Comparison of ENCODE assay signal across 17 cellular contexts in the genomic region with DNA sequence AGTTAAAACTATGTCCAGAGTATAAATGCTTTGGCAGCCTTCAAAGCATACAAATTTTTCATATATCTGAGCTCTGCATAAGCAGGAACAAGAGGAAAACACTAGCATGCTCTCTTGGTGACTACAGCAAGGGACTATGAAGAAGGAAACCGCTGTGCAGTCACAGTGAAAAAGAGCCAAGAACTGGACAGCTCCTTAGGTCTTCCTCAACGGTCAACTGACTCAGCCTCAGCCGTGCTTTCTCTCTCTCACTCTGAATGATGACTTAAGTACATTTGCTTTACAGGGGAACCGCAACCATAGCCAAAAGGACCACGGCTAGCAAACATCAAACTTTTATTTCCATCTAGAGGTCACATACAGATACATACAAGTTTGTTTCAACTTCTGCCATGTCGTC.
DNase-seq lines count a peak whose midpoint lies in the region; ATAC-seq and TF ChIP-seq lines count a peak whose summit lies in the region.
"Had no signal": no experiment of that assay in that cellular context is flagged by ENCODE, and none has a peak within 500 bp of the region (broad histone marks: within the 10 kb centered on the region; RNA-seq: fewer than 3 reads in every experiment).

No MANE protein-coding gene starts in this region.

- H3K36me3 Mint-ChIP-seq in activated T-cell treated with anti-CD3 and anti-CD28 coated beads, Interleukin-2, amount 50 U/mL, for 4 hours (ENCODE audit: insufficient read depth), result peaks cover 13% of the 10 kb centered on the region

- H3K27ac ChIP-seq in osteoblast (ENCODE audit: low read depth, low read length), result peak overlapping the region; percentile 32
- H3K27ac ChIP-seq: C4-2B, Peyer's patch had no signal

- H3K79me2 ChIP-seq in osteoblast (ENCODE audit: insufficient read depth, low read length), result peaks cover 2% of the 10 kb centered on the region

- H3K4me3 Mint-ChIP-seq in activated T-cell treated with anti-CD3 and anti-CD28 coated beads, Interleukin-2, amount 50 U/mL, for 4 hours, result no peak overlapping the region
- H3K4me3 Mint-ChIP-seq: stimulated activated naive B cell treated with anti-CD40 and anti-IgM and Interleukin-4, amounts not matched to agents 10 μg/mL and 1 μg/mL and 100 μg/mL, for 72 hours had no signal

- no peak for ATAC-seq in GM18505 (IDR thresholded peaks at IDR 0.05; ENCODE audit: unreplicated experiment)
- no peak for ATAC-seq in activated T-cell treated with anti-CD3 and anti-CD28 coated beads, Interleukin-2, amount 50 U/mL, for 4 hours
- ATAC-seq: stimulated activated naive B cell treated with anti-CD40 and anti-IgM and Interleukin-4, amounts not matched to agents 10 μg/mL and 1 μg/mL and 100 μg/mL, for 72 hours had no signal

- H3K9me3 Mint-ChIP-seq in activated T-cell treated with anti-CD3 and anti-CD28 coated beads, Interleukin-2, amount 50 U/mL, for 4 hours, result no peaks in the 10 kb centered on the region
- H3K9me3 Mint-ChIP-seq: stimulated activated naive B cell treated with anti-CD40 and anti-IgM and Interleukin-4, amounts not matched to agents 10 μg/mL and 1 μg/mL and 100 μg/mL, for 72 hours had no signal

- no peaks in the 10 kb centered on the region for H3K4me1 Mint-ChIP-seq in activated T-cell treated with anti-CD3 and anti-CD28 coated beads, Interleukin-2, amount 50 U/mL, for 4 hours (ENCODE audit: low read depth)

- peaks cover 7% of the 10 kb centered on the region for H3K4me1 ChIP-seq in osteoblast (ENCODE audit: insufficient read depth, low read length)
- H3K4me1 ChIP-seq: HAP-1, Peyer's patch had no signal

- TF ChIP-seq CTCF in fibroblast of the aortic adventitia (IDR thresholded peaks at IDR 0.05; ENCODE audit: insufficient read depth, low read length) (no peak), osteoblast (IDR thresholded peaks at IDR 0.05; ENCODE audit: extremely low read depth, low read depth, low read length) (no peak)

- H3K4me2 ChIP-seq in osteoblast (ENCODE audit: insufficient read depth, low read length), result no peak overlapping the region

- TF ChIP-seq POLR2A in GM18505 (IDR thresholded peaks at IDR 0.05; ENCODE audit: borderline replicate concordance, extremely low read depth, insufficient read depth, insufficient read length), result no peak

- H3K4me3 ChIP-seq in fibroblast of the aortic adventitia (ENCODE audit: low read depth, low read length) (no peak overlapping the region), osteoblast (ENCODE audit: insufficient read depth, low read length) (no peak overlapping the region)
- H3K4me3 ChIP-seq: HAP-1, Peyer's patch had no signal

- no peaks in the 10 kb centered on the region for H3K27me3 Mint-ChIP-seq in activated T-cell treated with anti-CD3 and anti-CD28 coated beads, Interleukin-2, amount 50 U/mL, for 4 hours (ENCODE audit: low read depth)
- H3K27me3 Mint-ChIP-seq: stimulated activated naive B cell treated with anti-CD40 and anti-IgM and Interleukin-4, amounts not matched to agents 10 μg/mL and 1 μg/mL and 100 μg/mL, for 72 hours had no signal

- H3K27me3 ChIP-seq in osteoblast (ENCODE audit: insufficient read depth, low read length), result no peaks in the 10 kb centered on the region
- H3K27me3 ChIP-seq: Peyer's patch had no signal

- no peaks in the 10 kb centered on the region for H3K9me3 ChIP-seq in osteoblast (ENCODE audit: low read depth, low read length)
- H3K9me3 ChIP-seq: HAP-1, Peyer's patch had no signal

- DNase-seq in AG20443 (ENCODE audit: low spot score) (peak; percentile 38), RKO (ENCODE audit: low spot score) (peak; percentile 52), fibroblast of the aortic adventitia (ENCODE audit: low read depth) (peak; percentile 82), osteoblast (ENCODE audit: insufficient read length, low spot score, missing footprints) (peak; percentile 29), NCI-H2227 (lab: John Stamatoyannopoulos, UW; ENCODE audit: unreplicated experiment) (no peak)
- DNase-seq in activated CD4-positive, alpha-beta T cell treated with anti-CD3 and anti-CD28 coated beads for 48 hours, result no peak
- no peak for DNase-seq in activated T-cell treated with anti-CD3 and anti-CD28 coated beads, Interleukin-2, amount 50 U/mL, for 4 hours
- DNase-seq: activated CD4-positive, alpha-beta T cell treated with anti-CD3 and anti-CD28 coated beads, Interleukin-2, amount 50 U/mL, for 48 hours; activated effector memory CD4-positive, alpha-beta T cell treated with anti-CD3 and anti-CD28 coated beads, Interleukin-2, amount 50 U/mL, for 16 hours; NCI-H1417; NCI-H524; Peyer's patch; stimulated activated CD4-positive, alpha-beta T cell treated with anti-CD3 and anti-CD28 coated beads, Interleukin-4, amount 100 ng/mL, for 24 hours; stimulated activated naive B cell treated with anti-CD40 and anti-IgM and Interleukin-4, amounts not matched to agents 10 μg/mL and 1 μg/mL and 100 μg/mL, for 72 hours had no signal

- peaks cover 8% of the 10 kb centered on the region for H4K20me1 ChIP-seq in osteoblast (ENCODE audit: insufficient read depth, low read length)

- peaks cover 28% of the 10 kb centered on the region for H3K36me3 ChIP-seq in osteoblast (ENCODE audit: insufficient read depth, low read length)

- H2AFZ ChIP-seq in osteoblast (ENCODE audit: low read length), result no peak overlapping the region

Comparison
In these comparisons a context has a peak if more than half of its experiments do, and no peak if none do; other contexts are left out.
1. DNase-seq: peak in AG20443 (single experiment), RKO (single experiment), fibroblast of the aortic adventitia (single experiment) and osteoblast (single experiment); none in activated CD4-positive, alpha-beta T cell treated with anti-CD3 and anti-CD28 coated beads for 48 hours (single experiment), activated T-cell treated with anti-CD3 and anti-CD28 coated beads, Interleukin-2, amount 50 U/mL, for 4 hours (single experiment) and NCI-H2227 (single experiment).